Comparison of ENCODE assay signal across 8 cellular contexts in the genomic region with DNA sequence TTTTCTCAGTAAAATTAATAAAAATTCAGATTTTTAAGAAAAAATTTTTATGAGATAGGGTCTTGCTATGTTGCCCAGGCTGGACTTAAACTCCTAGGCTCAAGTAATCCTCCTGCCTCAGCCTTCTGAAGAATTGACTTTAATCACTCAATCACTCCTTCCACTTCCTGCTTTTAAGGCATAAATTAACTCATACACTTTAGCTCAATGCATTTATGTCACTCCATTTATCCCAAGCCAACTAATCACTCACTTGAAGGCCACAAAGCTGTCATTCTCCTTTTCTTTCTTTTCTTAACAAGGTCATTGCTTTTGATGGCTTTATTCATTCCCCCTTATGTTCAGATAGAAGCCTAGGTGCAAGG. TPM values are rescaled to one million over a fixed set of nuclear protein-coding genes. Genes with fewer than 3 reads are reported as not detected.
DNase-seq lines count a peak whose midpoint lies in the region; ATAC-seq, FAIRE-seq and TF ChIP-seq lines count a peak whose summit lies in the region.

No MANE protein-coding gene starts in this region.

- H4K5ac ChIP-seq in H1 (ENCODE audit: insufficient read length, low read depth, low read length): no peak overlapping the region

- no peaks in the 10 kb centered on the region for H4K20me1 ChIP-seq in H1 (replicated peaks in 1 of 2; ENCODE audit: control insufficient read depth in 1 of 2, insufficient read depth in 2 of 2, low read length in 2 of 2)

- H3K23ac ChIP-seq in H1 (ENCODE audit: insufficient read length): no peak overlapping the region

- H2AK5ac ChIP-seq in H1 (ENCODE audit: low read depth, low read length): no peak overlapping the region

- H2AFZ ChIP-seq in H1 (ENCODE audit: low read length): 0 out of 2 replicates have a peak overlapping the region, but pooled peaks have one; percentile 92

- no peak overlapping the region for H3K18ac ChIP-seq in H1 (ENCODE audit: extremely low read depth, low read length)

- no peaks in the 10 kb centered on the region for H3K79me2 ChIP-seq in H1 (ENCODE audit: control insufficient read depth in 1 of 2, insufficient read depth in 2 of 2, low read length in 2 of 2)

- no peak overlapping the region for H2BK5ac ChIP-seq in H1 (ENCODE audit: low read depth, low read length)

- H3K9me3 ChIP-seq in CD4-positive, CD25-positive, alpha-beta regulatory T cell (ENCODE audit: control insufficient read depth in 2 of 2, low read length in 2 of 2): no peaks in the 10 kb centered on the region
- H3K9me3 ChIP-seq in H1 (ENCODE audit: insufficient read depth in 2 of 2, low read depth in 1 of 2, low read length in 1 of 2) (no peaks in the 10 kb centered on the region), ovary (no peaks in the 10 kb centered on the region)

- peak overlapping the region; percentile 85 for H3K27ac ChIP-seq in CD4-positive, CD25-positive, alpha-beta regulatory T cell (ENCODE audit: insufficient read depth, low read length, poor library complexity, severe bottlenecking)
- H3K27ac ChIP-seq in H1 (ENCODE audit: low read depth, low read length) (no peak overlapping the region), ovary (peak overlapping the region in 1 of 2 donors; percentile 85)

- H3K4me2 ChIP-seq in H1 (ENCODE audit: insufficient read depth in 1 of 2, low read depth in 2 of 2, low read length in 2 of 2): peak overlapping the region; percentile 46 to 88

- TF ChIP-seq RAD21 in H1 (IDR thresholded peaks at IDR 0.05 in 1 of 2, conservative IDR thresholded peaks at IDR 0.05 in 1 of 2; ENCODE audit: low read depth in 2 of 2, low read length in 2 of 2): no peak

- peak overlapping the region; percentile 93 to 95 (median 94) for H3K4me3 Mint-ChIP-seq in CD4-positive, CD25-positive, alpha-beta regulatory T cell

- peaks cover 2% of the 10 kb centered on the region for H3K23me2 ChIP-seq in H1 (ENCODE audit: low read depth, low read length)

- no peak overlapping the region for H3K14ac ChIP-seq in H1 (ENCODE audit: insufficient read length)

- no peak overlapping the region for H4K8ac ChIP-seq in H1 (ENCODE audit: extremely low read depth, insufficient read depth, low read length)

- no peaks in the 10 kb centered on the region for H3K27me3 ChIP-seq in CD4-positive, CD25-positive, alpha-beta regulatory T cell (ENCODE audit: control insufficient read depth, insufficient read depth, low read length)
- no peaks in the 10 kb centered on the region; a peak in 1 of 7 replicates for H3K27me3 ChIP-seq in H1 (replicated peaks in 1 of 4; ENCODE audit: control insufficient read depth in 3 of 4, extremely low read depth in 1 of 4, insufficient read depth in 3 of 4, low read length in 3 of 4)
- H3K27me3 ChIP-seq in ovary: no peaks in the 10 kb centered on the region

- H2BK12ac ChIP-seq in H1 (ENCODE audit: low read depth, low read length): no peak overlapping the region

- H3K56ac ChIP-seq in H1 (replicated peaks; ENCODE audit: insufficient read length, low read depth, low read length): no peak overlapping the region

- H4K91ac ChIP-seq in H1 (replicated peaks; ENCODE audit: insufficient read length, low read length): no peak overlapping the region

- intact Hi-C loops in ovary (cut with DNase I): loop anchor here in 3 of 4 donors (5.0 to 10.0 kb wide), 3 partner anchors 107 to 214 kb away; partner anchors contain the start of genes SDHD (in 1 of the 3) and TIMM8B (in 1 of the 3)

- TF ChIP-seq CTCF in NB4 (IDR thresholded peaks at IDR 0.05; ENCODE audit: low read depth, low read length) (no peak), H1 (IDR thresholded peaks at IDR 0.05; ENCODE audit: control extremely low read depth in 1 of 3, insufficient read depth in 1 of 3, low read depth in 1 of 3, low read length in 3 of 3) (no peak), ovary (IDR thresholded peaks at IDR 0.05) (no peak)

- H3K27ac Mint-ChIP-seq in CD4-positive, CD25-positive, alpha-beta regulatory T cell: peak overlapping the region; percentile 95

- ATAC-seq in CD4-positive, CD25-positive, alpha-beta regulatory T cell (ENCODE audit: low read depth in 2 of 2): no peak
- ATAC-seq in GM21360 (IDR thresholded peaks at IDR 0.05; ENCODE audit: unreplicated experiment): peak; percentile 13

- TF ChIP-seq EP300 in H1 (IDR thresholded peaks at IDR 0.05; ENCODE audit: borderline replicate concordance in 1 of 2, low read depth in 2 of 2, low read length in 2 of 2) (no peak), ovary (IDR thresholded peaks at IDR 0.05) (no peak)

- peaks cover 18 to 37% (median 25%) of the 10 kb centered on the region in 4 donors for H3K4me1 Mint-ChIP-seq in CD4-positive, CD25-positive, alpha-beta regulatory T cell

- no peak for TF ChIP-seq POLR2A in NB4 (IDR thresholded peaks at IDR 0.05; ENCODE audit: extremely low read depth, insufficient read length)
- no peak for TF ChIP-seq POLR2A in H1 (IDR thresholded peaks at IDR 0.05; ENCODE audit: control extremely low read depth in 1 of 2, low read depth in 2 of 2, low read length in 2 of 2)
- TF ChIP-seq POLR2A in ovary (IDR thresholded peaks at IDR 0.05): no peak

- no peaks in the 10 kb centered on the region for H3K9me3 Mint-ChIP-seq in CD4-positive, CD25-positive, alpha-beta regulatory T cell

- peaks cover 36% of the 10 kb centered on the region for H3K36me3 Mint-ChIP-seq in CD4-positive, CD25-positive, alpha-beta regulatory T cell

- no peaks in the 10 kb centered on the region for H3K79me1 ChIP-seq in H1 (ENCODE audit: low read depth, low read length)

- no peak overlapping the region for H2BK15ac ChIP-seq in H1 (ENCODE audit: low read length)

- H3K4ac ChIP-seq in H1 (replicated peaks; ENCODE audit: insufficient read length, low read depth, low read length): no peak overlapping the region

- FAIRE-seq in H1 (lab: Jason Lieb, UNC): no peak

- no peak for DNase-seq in CD4-positive, CD25-positive, alpha-beta regulatory T cell
- DNase-seq in NB4 (ENCODE audit: low read depth) (no peak), H1 (ENCODE audit: low read depth in 1 of 2, low spot score in 2 of 2) (no peak), ovary (no peak), NCI-H128 (lab: John Stamatoyannopoulos, UW; ENCODE audit: unreplicated experiment) (no peak), NCI-H510A (lab: John Stamatoyannopoulos, UW) (no peak), DMS 273 treated with DMSO at 0.1 percent for 48 hours (lab: John Stamatoyannopoulos, UW) (no peak)

- POLR2A ChIA-PET in H1 (lab: Charles Lee; ENCODE audit: partially characterized antibody): interaction anchor here (0.6 to 2.2 kb wide), 8 partner anchors 9 to 216 kb away, joined by 3 to 7 read pairs (median 4); partner anchors contain the start of genes CFAP68, DIXDC1, FDXACB1 and SDHD

- peaks cover 31% of the 10 kb centered on the region for H3K36me3 ChIP-seq in CD4-positive, CD25-positive, alpha-beta regulatory T cell (ENCODE audit: control insufficient read depth, insufficient read depth, low read length)
- H3K36me3 ChIP-seq in H1 (ENCODE audit: control insufficient read depth in 2 of 4, insufficient read depth in 4 of 4, low read length in 3 of 4) (peaks cover 0 to 10% (median 0%) of the 10 kb centered on the region in 4 experiments; a peak in 1 of 8 replicates), ovary (no peaks in the 10 kb centered on the region)

- peaks cover 11% of the 10 kb centered on the region for H3K4me1 ChIP-seq in CD4-positive, CD25-positive, alpha-beta regulatory T cell (ENCODE audit: control insufficient read depth, insufficient read depth, low read length, poor library complexity, severe bottlenecking)
- H3K4me1 ChIP-seq in H1 (replicated peaks in 1 of 4; ENCODE audit: control insufficient read depth in 3 of 4, insufficient read depth in 4 of 4, low read length in 3 of 4) (no peaks in the 10 kb centered on the region; a peak in 1 of 7 replicates), ovary (ENCODE audit: insufficient read depth) (peaks cover 3% of the 10 kb centered on the region)

- H3K4me3 ChIP-seq in CD4-positive, CD25-positive, alpha-beta regulatory T cell (ENCODE audit: low read depth, low read length): peak overlapping the region; percentile 87
- H3K4me3 ChIP-seq in NB4 (ENCODE audit: low read depth, low read length) (peak overlapping the region; percentile 78), H1 (ENCODE audit: extremely low read depth in 1 of 4, insufficient read depth in 2 of 4, low read depth in 3 of 4, low read length in 4 of 4) (peak overlapping the region; percentile 69 to 88 (median 84)), ovary (peak overlapping the region; percentile 94)

- H3K27me3 Mint-ChIP-seq in CD4-positive, CD25-positive, alpha-beta regulatory T cell: peaks cover 4% of the 10 kb centered on the region

- no peak overlapping the region for H2BK120ac ChIP-seq in H1 (replicated peaks; ENCODE audit: low read depth, low read length)

- peak overlapping the region in 1 of 4 experiments; percentile 66; a peak in 2 of 7 replicates for H3K9ac ChIP-seq in H1 (replicated peaks in 1 of 4; ENCODE audit: extremely low read depth in 1 of 4, low read depth in 3 of 4, low read length in 3 of 4)

- H2BK20ac ChIP-seq in H1 (ENCODE audit: low read length): no peak overlapping the region

- CTCF ChIA-PET in H1 (lab: Charles Lee; ENCODE audit: partially characterized antibody): interaction anchor here (0.5 to 3.0 kb wide), 15 partner anchors 8 to 266 kb away, joined by 3 to 32 read pairs (median 5); no protein-coding TSS in a partner anchor

RNA-seq across cellular contexts. Expression of gene ALG9, which starts 0.9 kb away (rescaled TPM):
- total RNA-seq in CD4-positive, CD25-positive, alpha-beta regulatory T cell: 30.6 TPM
- 10 to 100 TPM; 13.9 to 18.4 (median 15.4) TPM for polyA plus RNA-seq in CD4-positive, CD25-positive, alpha-beta regulatory T cell
- total RNA-seq in H1 (2021; fragmentation: NEBNext Ultra II Directional; extraction: Animal tissue kit (Norgen Biotek cat#: 25700)): 16.4 and 23.5 TPM in 2 replicates
- polyA plus RNA-seq in H1 (2011; rRNA removed) (17.8 and 24.5 TPM in 2 replicates), ovary (10 to 100 TPM; 12.0 to 43.5 TPM)
- 21.5 TPM for polyA plus RNA-seq in H1 (2011; cell fraction: cytosol; rRNA removed)
- polyA plus RNA-seq in H1 (2011; cell fraction: nucleus; rRNA removed): 14.6 TPM
- polyA plus RNA-seq in H1 (2012, experiment 1 of 2): 17.9 to 23.4 TPM (median 20.5 TPM) in 4 replicates
- polyA plus RNA-seq in H1 (2012, experiment 2 of 2): 13.5 TPM
- 42.8 TPM for polyA plus RNA-seq in H1 (2013, experiment 1 of 2)
- 46.7 TPM for polyA plus RNA-seq in H1 (2013, experiment 2 of 2)
- 33.8 and 40.4 TPM in 2 replicates for polyA minus RNA-seq in H1 (2011; rRNA and poly(A)+ RNA removed)
- polyA minus RNA-seq in H1 (2011; cell fraction: cytosol; rRNA and poly(A)+ RNA removed): 12.5 TPM
- polyA minus RNA-seq in H1 (2011; cell fraction: nucleus; rRNA and poly(A)+ RNA removed): 18.6 TPM
- 10 to 100 TPM; 24.4 to 39.9 (median 29.3) TPM for total RNA-seq in ovary

RNA-seq across cellular contexts. Expression of gene FDXACB1, which starts 8.5 kb away (rescaled TPM):
- 2.7 TPM for total RNA-seq in CD4-positive, CD25-positive, alpha-beta regulatory T cell
- 1 to 10 TPM; 5.0 to 8.3 (median 6.1) TPM for polyA plus RNA-seq in CD4-positive, CD25-positive, alpha-beta regulatory T cell
- total RNA-seq in H1 (2021; fragmentation: NEBNext Ultra II Directional; extraction: Animal tissue kit (Norgen Biotek cat#: 25700)): 2.3 and 2.4 TPM in 2 replicates
- 0.85 and 1.4 TPM in 2 replicates for polyA plus RNA-seq in H1 (2011; rRNA removed)
- 1.6 TPM for polyA plus RNA-seq in H1 (2011; cell fraction: cytosol; rRNA removed)
- 1.3 TPM for polyA plus RNA-seq in H1 (2011; cell fraction: nucleus; rRNA removed)
- polyA plus RNA-seq in H1 (2012, experiment 1 of 2): 1.6 to 2.3 TPM (median 1.9 TPM) in 4 replicates
- polyA plus RNA-seq in H1 (2012, experiment 2 of 2): 0.55 TPM
- 1.7 TPM for polyA plus RNA-seq in H1 (2013, experiment 1 of 2)
- 1.5 TPM for polyA plus RNA-seq in H1 (2013, experiment 2 of 2)
- polyA minus RNA-seq in H1 (2011; rRNA and poly(A)+ RNA removed): 1.7 and 2.9 TPM in 2 replicates
- 1.9 TPM for polyA minus RNA-seq in H1 (2011; cell fraction: cytosol; rRNA and poly(A)+ RNA removed)
- 2.2 TPM for polyA minus RNA-seq in H1 (2011; cell fraction: nucleus; rRNA and poly(A)+ RNA removed)
- total RNA-seq in ovary: 1 to 10 TPM; 1.3 to 2.9 (median 1.8) TPM
- 1 to 10 TPM; 1.4 to 2.8 TPM for polyA plus RNA-seq in ovary

RNA-seq across cellular contexts. Expression of gene CFAP68, which starts 8.8 kb away (rescaled TPM):
- 8.3 TPM for total RNA-seq in CD4-positive, CD25-positive, alpha-beta regulatory T cell
- polyA plus RNA-seq in CD4-positive, CD25-positive, alpha-beta regulatory T cell: 10 to 100 TPM; 24.6 to 44.6 (median 27.4) TPM
- 21.4 and 22.6 TPM in 2 replicates for total RNA-seq in H1 (2021; fragmentation: NEBNext Ultra II Directional; extraction: Animal tissue kit (Norgen Biotek cat#: 25700))
- polyA plus RNA-seq in H1 (2011; rRNA removed): 28.7 and 43.1 TPM in 2 replicates
- 29.0 TPM for polyA plus RNA-seq in H1 (2011; cell fraction: cytosol; rRNA removed)
- polyA plus RNA-seq in H1 (2011; cell fraction: nucleus; rRNA removed): 20.6 TPM
- 31.1 to 42.7 TPM (median 37.9 TPM) in 4 replicates for polyA plus RNA-seq in H1 (2012, experiment 1 of 2)
- 12.3 TPM for polyA plus RNA-seq in H1 (2012, experiment 2 of 2)
- polyA plus RNA-seq in H1 (2013, experiment 1 of 2): 44.8 TPM
- polyA plus RNA-seq in H1 (2013, experiment 2 of 2): 49.2 TPM
- 24.7 and 47.9 TPM in 2 replicates for polyA minus RNA-seq in H1 (2011; rRNA and poly(A)+ RNA removed)
- 7.2 TPM for polyA minus RNA-seq in H1 (2011; cell fraction: cytosol; rRNA and poly(A)+ RNA removed)
- 13.5 TPM for polyA minus RNA-seq in H1 (2011; cell fraction: nucleus; rRNA and poly(A)+ RNA removed)
- total RNA-seq in ovary: 10 to 100 TPM; 11.6 to 40.9 (median 21.4) TPM
- polyA plus RNA-seq in ovary: 10 to 100 TPM; 28.6 to 70.1 TPM

RNA-seq across cellular contexts. Expression of gene CRYAB, which starts 41.1 kb away (rescaled TPM):
- not detected for total RNA-seq in CD4-positive, CD25-positive, alpha-beta regulatory T cell
- not detected for polyA plus RNA-seq in CD4-positive, CD25-positive, alpha-beta regulatory T cell
- 2.0 and 4.0 TPM in 2 replicates for total RNA-seq in H1 (2021; fragmentation: NEBNext Ultra II Directional; extraction: Animal tissue kit (Norgen Biotek cat#: 25700))
- polyA plus RNA-seq in H1 (2011; rRNA removed) (1.9 and 2.9 TPM in 2 replicates), ovary (100 to 1,000 TPM in 1 of 2 donors, 10 to 100 TPM in 1; 69.2 to 301 TPM)
- polyA plus RNA-seq in H1 (2011; cell fraction: cytosol; rRNA removed): 1.4 TPM
- 2.9 TPM for polyA plus RNA-seq in H1 (2011; cell fraction: nucleus; rRNA removed)
- polyA plus RNA-seq in H1 (2012, experiment 1 of 2): 1.6 to 4.0 TPM (median 2.3 TPM) in 4 replicates
- polyA plus RNA-seq in H1 (2012, experiment 2 of 2): 2.0 TPM
- polyA plus RNA-seq in H1 (2013, experiment 1 of 2): 1.6 TPM
- polyA plus RNA-seq in H1 (2013, experiment 2 of 2): 2.0 TPM
- polyA minus RNA-seq in H1 (2011; rRNA and poly(A)+ RNA removed): 0.34 and 0.69 TPM in 2 replicates
- not detected for polyA minus RNA-seq in H1 (2011; cell fraction: cytosol; rRNA and poly(A)+ RNA removed)
- not detected for polyA minus RNA-seq in H1 (2011; cell fraction: nucleus; rRNA and poly(A)+ RNA removed)
- total RNA-seq in ovary: 100 to 1,000 TPM in 1 of 7 donors, 10 to 100 TPM in 6; 22.7 to 121 (median 72.5) TPM

RNA-seq across cellular contexts. Expression of gene HSPB2, which starts 42.0 kb away (rescaled TPM):
- not detected for total RNA-seq in CD4-positive, CD25-positive, alpha-beta regulatory T cell
- polyA plus RNA-seq in CD4-positive, CD25-positive, alpha-beta regulatory T cell: not detected
- 0.32 and 1.0 TPM in 2 replicates for total RNA-seq in H1 (2021; fragmentation: NEBNext Ultra II Directional; extraction: Animal tissue kit (Norgen Biotek cat#: 25700))
- 0.86 and 1.4 TPM in 2 replicates for polyA plus RNA-seq in H1 (2011; rRNA removed)
- polyA plus RNA-seq in H1 (2011; cell fraction: cytosol; rRNA removed): 0.66 TPM
- polyA plus RNA-seq in H1 (2011; cell fraction: nucleus; rRNA removed): 0.77 TPM
- polyA plus RNA-seq in H1 (2012, experiment 1 of 2): 0.44 to 0.58 TPM (median 0.51 TPM) in 3 of 4 replicates, not detected in the other
- polyA plus RNA-seq in H1 (2012, experiment 2 of 2): 0.39 TPM
- polyA plus RNA-seq in H1 (2013, experiment 1 of 2): 0.08 TPM
- 0.31 TPM for polyA plus RNA-seq in H1 (2013, experiment 2 of 2)
- polyA minus RNA-seq in H1 (2011; rRNA and poly(A)+ RNA removed): 0.32 TPM in 1 of 2 replicates, not detected in the other
- not detected for polyA minus RNA-seq in H1 (2011; cell fraction: cytosol; rRNA and poly(A)+ RNA removed)
- polyA minus RNA-seq in H1 (2011; cell fraction: nucleus; rRNA and poly(A)+ RNA removed): not detected
- total RNA-seq in ovary: 10 to 100 TPM in 1 of 7 donors, 1 to 10 TPM in 4, under 1 TPM in 1, not detected in 1; 0.34 to 10.3 (median 7.6) TPM
- polyA plus RNA-seq in ovary: 10 to 100 TPM in 1 of 2 donors, 1 to 10 TPM in 1; 5.0 to 11.8 TPM
